2 cellular contexts compared by ENCODE assay signal in genomic region chr20:62639765-62640164, GRCh38.
TF ChIP-seq lines count a peak whose summit lies in the region.

No MANE protein-coding gene starts in this region.

TF ChIP-seq in HepG2, 621 proteins besides CTCF, POLR2A, EP300 and RAD21 (continued from another document and continues in another):
- TF ChIP-seq, protein P1, sequence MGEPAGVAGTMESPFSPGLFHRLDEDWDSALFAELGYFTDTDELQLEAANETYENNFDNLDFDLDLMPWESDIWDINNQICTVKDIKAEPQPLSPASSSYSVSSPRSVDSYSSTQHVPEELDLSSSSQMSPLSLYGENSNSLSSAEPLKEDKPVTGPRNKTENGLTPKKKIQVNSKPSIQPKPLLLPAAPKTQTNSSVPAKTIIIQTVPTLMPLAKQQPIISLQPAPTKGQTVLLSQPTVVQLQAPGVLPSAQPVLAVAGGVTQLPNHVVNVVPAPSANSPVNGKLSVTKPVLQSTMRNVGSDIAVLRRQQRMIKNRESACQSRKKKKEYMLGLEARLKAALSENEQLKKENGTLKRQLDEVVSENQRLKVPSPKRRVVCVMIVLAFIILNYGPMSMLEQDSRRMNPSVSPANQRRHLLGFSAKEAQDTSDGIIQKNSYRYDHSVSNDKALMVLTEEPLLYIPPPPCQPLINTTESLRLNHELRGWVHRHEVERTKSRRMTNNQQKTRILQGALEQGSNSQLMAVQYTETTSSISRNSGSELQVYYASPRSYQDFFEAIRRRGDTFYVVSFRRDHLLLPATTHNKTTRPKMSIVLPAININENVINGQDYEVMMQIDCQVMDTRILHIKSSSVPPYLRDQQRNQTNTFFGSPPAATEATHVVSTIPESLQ (CRISPR knock-in tag; conservative IDR thresholded peaks at IDR 0.05): no peak
- no peak for TF ChIP-seq ZNF577 (CRISPR knock-in tag; IDR thresholded peaks at IDR 0.05; ENCODE audit: borderline replicate concordance, low read depth)
- TF ChIP-seq NFAT5 (CRISPR knock-in tag; IDR thresholded peaks at IDR 0.05): no peak
- TF ChIP-seq ZNF644 (CRISPR knock-in tag; IDR thresholded peaks at IDR 0.05; ENCODE audit: low read depth): peak; percentile 51; the same call in 1 of the 2 replicates
- peak; percentile 41; the same call in 1 of the 2 replicates for TF ChIP-seq YEATS2 (CRISPR knock-in tag; IDR thresholded peaks at IDR 0.05; ENCODE audit: borderline replicate concordance)
- TF ChIP-seq ZNF382 (CRISPR knock-in tag; IDR thresholded peaks at IDR 0.05; ENCODE audit: borderline replicate concordance): no peak
- peak; percentile 99 for TF ChIP-seq NR2F2 (IDR thresholded peaks at IDR 0.05; ENCODE audit: borderline replicate concordance, low read depth)
- no peak for TF ChIP-seq ZSCAN5A (CRISPR knock-in tag; IDR thresholded peaks at IDR 0.05; ENCODE audit: borderline replicate concordance)
- TF ChIP-seq REPIN1 (CRISPR knock-in tag; IDR thresholded peaks at IDR 0.05; ENCODE audit: borderline replicate concordance, low read depth): 0 out of 2 replicates have a peak, but pooled peaks have one; percentile 52
- no peak for TF ChIP-seq SALL2 (CRISPR knock-in tag; IDR thresholded peaks at IDR 0.05)
- peak; percentile 36; the same call in 1 of the 3 replicates for TF ChIP-seq MXI1 (IDR thresholded peaks at IDR 0.05; ENCODE audit: borderline replicate concordance, low read depth, low read length)

TF ChIP-seq in K562, 482 proteins besides CTCF, POLR2A, EP300 and RAD21 (continued from another document):
- TF ChIP-seq CHD7 (IDR thresholded peaks at IDR 0.05; ENCODE audit: low read depth, low read length) (no peak), ZZZ3 (IDR thresholded peaks at IDR 0.05) (no peak), CEBPB (tag; IDR thresholded peaks at IDR 0.05) (no peak)
